In genomic region chr17:58318065-58318481, GRCh38 we compare ENCODE assay signal across 1 cellular context.
TF ChIP-seq lines count a peak whose summit lies in the region.

No MANE protein-coding gene starts in this region.

TF ChIP-seq in GM23338, 12 proteins besides CTCF, POLR2A, EP300 and RAD21 (continued from another document):
- TF ChIP-seq, protein P1, sequence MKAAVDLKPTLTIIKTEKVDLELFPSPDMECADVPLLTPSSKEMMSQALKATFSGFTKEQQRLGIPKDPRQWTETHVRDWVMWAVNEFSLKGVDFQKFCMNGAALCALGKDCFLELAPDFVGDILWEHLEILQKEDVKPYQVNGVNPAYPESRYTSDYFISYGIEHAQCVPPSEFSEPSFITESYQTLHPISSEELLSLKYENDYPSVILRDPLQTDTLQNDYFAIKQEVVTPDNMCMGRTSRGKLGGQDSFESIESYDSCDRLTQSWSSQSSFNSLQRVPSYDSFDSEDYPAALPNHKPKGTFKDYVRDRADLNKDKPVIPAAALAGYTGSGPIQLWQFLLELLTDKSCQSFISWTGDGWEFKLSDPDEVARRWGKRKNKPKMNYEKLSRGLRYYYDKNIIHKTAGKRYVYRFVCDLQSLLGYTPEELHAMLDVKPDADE (IDR thresholded peaks at IDR 0.05), result no peak
- no peak for TF ChIP-seq EZH2 (IDR thresholded peaks at IDR 0.05; ENCODE audit: low read depth, unreplicated experiment)
- no peak for TF ChIP-seq JUNB (IDR thresholded peaks at IDR 0.05; ENCODE audit: unreplicated experiment)
- TF ChIP-seq STAT1 (IDR thresholded peaks at IDR 0.05; ENCODE audit: unreplicated experiment), result no peak
- TF ChIP-seq CREB1 (CRISPR knock-in tag; IDR thresholded peaks at IDR 0.05; ENCODE audit: low read depth), result no peak
- TF ChIP-seq, protein P2, sequence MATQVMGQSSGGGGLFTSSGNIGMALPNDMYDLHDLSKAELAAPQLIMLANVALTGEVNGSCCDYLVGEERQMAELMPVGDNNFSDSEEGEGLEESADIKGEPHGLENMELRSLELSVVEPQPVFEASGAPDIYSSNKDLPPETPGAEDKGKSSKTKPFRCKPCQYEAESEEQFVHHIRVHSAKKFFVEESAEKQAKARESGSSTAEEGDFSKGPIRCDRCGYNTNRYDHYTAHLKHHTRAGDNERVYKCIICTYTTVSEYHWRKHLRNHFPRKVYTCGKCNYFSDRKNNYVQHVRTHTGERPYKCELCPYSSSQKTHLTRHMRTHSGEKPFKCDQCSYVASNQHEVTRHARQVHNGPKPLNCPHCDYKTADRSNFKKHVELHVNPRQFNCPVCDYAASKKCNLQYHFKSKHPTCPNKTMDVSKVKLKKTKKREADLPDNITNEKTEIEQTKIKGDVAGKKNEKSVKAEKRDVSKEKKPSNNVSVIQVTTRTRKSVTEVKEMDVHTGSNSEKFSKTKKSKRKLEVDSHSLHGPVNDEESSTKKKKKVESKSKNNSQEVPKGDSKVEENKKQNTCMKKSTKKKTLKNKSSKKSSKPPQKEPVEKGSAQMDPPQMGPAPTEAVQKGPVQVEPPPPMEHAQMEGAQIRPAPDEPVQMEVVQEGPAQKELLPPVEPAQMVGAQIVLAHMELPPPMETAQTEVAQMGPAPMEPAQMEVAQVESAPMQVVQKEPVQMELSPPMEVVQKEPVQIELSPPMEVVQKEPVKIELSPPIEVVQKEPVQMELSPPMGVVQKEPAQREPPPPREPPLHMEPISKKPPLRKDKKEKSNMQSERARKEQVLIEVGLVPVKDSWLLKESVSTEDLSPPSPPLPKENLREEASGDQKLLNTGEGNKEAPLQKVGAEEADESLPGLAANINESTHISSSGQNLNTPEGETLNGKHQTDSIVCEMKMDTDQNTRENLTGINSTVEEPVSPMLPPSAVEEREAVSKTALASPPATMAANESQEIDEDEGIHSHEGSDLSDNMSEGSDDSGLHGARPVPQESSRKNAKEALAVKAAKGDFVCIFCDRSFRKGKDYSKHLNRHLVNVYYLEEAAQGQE (IDR thresholded peaks at IDR 0.05; ENCODE audit: unreplicated experiment), result no peak
- no peak for TF ChIP-seq ZNF331 (CRISPR knock-in tag; IDR thresholded peaks at IDR 0.05; ENCODE audit: low read depth)
- no peak for TF ChIP-seq ZNF462 (CRISPR knock-in tag; IDR thresholded peaks at IDR 0.05)
- TF ChIP-seq EZH2phosphoT487 (IDR thresholded peaks at IDR 0.05; ENCODE audit: unreplicated experiment), result no peak
- TF ChIP-seq NANOG (IDR thresholded peaks at IDR 0.05; ENCODE audit: borderline replicate concordance), result no peak
